ENCODE assay signal across 17 cellular contexts in genomic region chr10:84696610-84697009, GRCh38.
DNase-seq lines count a peak whose midpoint lies in the region; ATAC-seq and TF ChIP-seq lines count a peak whose summit lies in the region.
"Had no signal": no experiment of that assay in that cellular context is flagged by ENCODE, and none has a peak within 500 bp of the region (broad histone marks: within the 10 kb centered on the region; RNA-seq: fewer than 3 reads in every experiment).

No MANE protein-coding gene starts in this region.

- ATAC-seq in lower lobe of right lung (peak; percentile 82 to 89), HG02884 (IDR thresholded peaks at IDR 0.05; ENCODE audit: unreplicated experiment) (no peak)

- intact Hi-C loops in lower lobe of right lung (cut with DNase I) (no loop called here), thyroid gland (cut with DNase I) (no loop called here), mammary epithelial cell (cut with micrococcal nuclease) (no loop called here)

- DNase-seq in DMS79 treated with DMSO at 0.1 percent for 48 hours (lab: John Stamatoyannopoulos, UW) = peak; percentile 91
- peak; percentile 49 to 78 for DNase-seq in NCI-H187 (lab: John Stamatoyannopoulos, UW)
- no peak for DNase-seq in lower lobe of right lung
- DNase-seq in thyroid gland = peak; percentile 71 to 72
- no peak for DNase-seq in BE2C
- no peak for DNase-seq in mammary epithelial cell
- DNase-seq: CD8-positive, alpha-beta memory T cell; DMS 273 treated with DMSO at 0.1 percent for 48 hours; KBM-7; MV-4-11; NCI-H1694; NCI-H2081 treated with DMSO at 0.1 percent for 48 hours; NCI-H526 treated with DMSO at 0.1 percent for 48 hours; Peyer's patch; SHP77 treated with DMSO at 0.1 percent for 48 hours; T-helper 1 cell had no signal

- H3K4me2 ChIP-seq in mammary epithelial cell (ENCODE audit: insufficient read depth, low read depth, low read length) = no peak overlapping the region

- H3K4me1 ChIP-seq in lower lobe of right lung (no peaks in the 10 kb centered on the region), thyroid gland (peaks cover 0 to 24% of the 10 kb centered on the region in 2 donors), BE2C (no peaks in the 10 kb centered on the region), mammary epithelial cell (ENCODE audit: insufficient read depth, low read length) (no peaks in the 10 kb centered on the region)
- H3K4me1 ChIP-seq: Peyer's patch had no signal

- H4K20me1 ChIP-seq in mammary epithelial cell (ENCODE audit: insufficient read depth, low read length) = no peaks in the 10 kb centered on the region

- CTCF ChIA-PET in mammary epithelial cell (lab: Charles Lee; ENCODE audit: low non-redundant PET) = no interaction called here

- H3K27me3 ChIP-seq in lower lobe of right lung (ENCODE audit: low read depth) = no peaks in the 10 kb centered on the region
- H3K27me3 ChIP-seq in thyroid gland = no peaks in the 10 kb centered on the region
- no peaks in the 10 kb centered on the region for H3K27me3 ChIP-seq in BE2C
- H3K27me3 ChIP-seq in mammary epithelial cell (ENCODE audit: insufficient read depth, low read length) = no peaks in the 10 kb centered on the region
- H3K27me3 ChIP-seq: Peyer's patch had no signal

- no peaks in the 10 kb centered on the region for H3K36me3 ChIP-seq in lower lobe of right lung
- no peaks in the 10 kb centered on the region for H3K36me3 ChIP-seq in thyroid gland
- no peaks in the 10 kb centered on the region for H3K36me3 ChIP-seq in BE2C
- no peaks in the 10 kb centered on the region for H3K36me3 ChIP-seq in mammary epithelial cell (ENCODE audit: insufficient read depth, low read length)
- H3K36me3 ChIP-seq: Peyer's patch had no signal

- H3K4me3 ChIP-seq in lower lobe of right lung (no peak overlapping the region), thyroid gland (replicated peaks in 1 of 3) (no peak overlapping the region), BE2C (ENCODE audit: low read depth, low read length) (no peak overlapping the region), mammary epithelial cell (replicated peaks in 1 of 3; ENCODE audit: insufficient read depth in 1 of 3, low read depth in 2 of 3, low read length in 3 of 3) (no peak overlapping the region)
- H3K4me3 ChIP-seq: Peyer's patch had no signal

- H3K9me3 ChIP-seq in lower lobe of right lung (peaks cover 11% of the 10 kb centered on the region), thyroid gland (no peaks in the 10 kb centered on the region), BE2C (no peaks in the 10 kb centered on the region), mammary epithelial cell (replicated peaks; ENCODE audit: insufficient read depth, low read length) (peaks cover 11% of the 10 kb centered on the region)
- H3K9me3 ChIP-seq: Peyer's patch had no signal

- in situ Hi-C loops in mammary epithelial cell (cut with MboI; ENCODE audit: low sequenced_read_pairs in 2 of 2) = no loop called here

- TF ChIP-seq POLR2A in thyroid gland (IDR thresholded peaks at IDR 0.05) = no peak

- dilution Hi-C loops in mammary epithelial cell (cut with HindIII; ENCODE audit: low sequenced_read_pairs) = no loop called here

- H3K27ac ChIP-seq in lower lobe of right lung = no peak overlapping the region
- peak overlapping the region in 1 of 3 donors; percentile 56 for H3K27ac ChIP-seq in thyroid gland
- H3K27ac ChIP-seq in mammary epithelial cell (ENCODE audit: insufficient read depth, low read depth, low read length) = no peak overlapping the region
- H3K27ac ChIP-seq: Peyer's patch had no signal

- no peak overlapping the region for H2AFZ ChIP-seq in mammary epithelial cell (ENCODE audit: low read depth, low read length)

- no peaks in the 10 kb centered on the region for H3K79me2 ChIP-seq in mammary epithelial cell (ENCODE audit: insufficient read depth, low read length)

- no peak for TF ChIP-seq CTCF in lower lobe of right lung (IDR thresholded peaks at IDR 0.05)
- TF ChIP-seq CTCF in thyroid gland (IDR thresholded peaks at IDR 0.05) = no peak
- TF ChIP-seq CTCF in BE2C (IDR thresholded peaks at IDR 0.05; ENCODE audit: low read depth, low read length) = no peak
- no peak for TF ChIP-seq CTCF in mammary epithelial cell (conservative IDR thresholded peaks at IDR 0.05 in 1 of 2, IDR thresholded peaks at IDR 0.05 in 1 of 2; ENCODE audit: extremely low read depth in 1 of 2, insufficient read depth in 1 of 2, low read depth in 1 of 2, low read length in 2 of 2)

- no peak overlapping the region for H3K9ac ChIP-seq in mammary epithelial cell (ENCODE audit: insufficient read depth, low read length)

- BruUV-seq in mammary epithelial cell (replicated peaks; lab: Mats Ljungman, UMichigan) = no TSS peak

- 20 to 27% methylated on average over 3 of the region's 3 CpGs for WGBS in thyroid gland, 2 donors
- 95% methylated on average over 3 of the region's 3 CpGs for whole genome bisulfite sequencing in mammary epithelial cell (ENCODE audit: low coverage, missing lambda C conversion rate)

Comparison
In these comparisons a context has a peak if more than half of its experiments do, and no peak if none do; other contexts are left out.
1. DNase-seq: peak in DMS79 treated with DMSO at 0.1 percent for 48 hours (single experiment), NCI-H187 (2 of 2) and thyroid gland (2 of 2); none in lower lobe of right lung (single experiment), BE2C (single experiment) and mammary epithelial cell (single experiment).